ENCODE assay signal across 16 cellular contexts in genomic region chr14:39023939-39024871, GRCh38.
DNase-seq lines count a peak whose midpoint lies in the region; ATAC-seq and TF ChIP-seq lines count a peak whose summit lies in the region.
"Had no signal": no experiment of that assay in that cellular context is flagged by ENCODE, and none has a peak within 500 bp of the region (broad histone marks: within the 10 kb centered on the region; RNA-seq: fewer than 3 reads in every experiment).

No MANE protein-coding gene starts in this region.

- peaks cover 0 to 33% (median 20%) of the 10 kb centered on the region in 4 donors for H3K4me1 ChIP-seq in transverse colon

- no peaks in the 10 kb centered on the region for H3K27me3 ChIP-seq in transverse colon
- no peaks in the 10 kb centered on the region for H3K27me3 ChIP-seq in MG63

- TF ChIP-seq POLR2A in transverse colon (IDR thresholded peaks at IDR 0.05), result no peak

- intact Hi-C loops in transverse colon (cut with DNase I; ENCODE audit: low total_unique reads), result no loop called here

- H3K36me3 ChIP-seq in transverse colon (no peaks in the 10 kb centered on the region), MG63 (no peaks in the 10 kb centered on the region)

- peak overlapping the region in 1 of 4 donors; percentile 49 for H3K27ac ChIP-seq in transverse colon
- H3K27ac ChIP-seq: A549, GM23248 had no signal

- TF ChIP-seq CTCF in transverse colon (IDR thresholded peaks at IDR 0.05), result no peak

- 60 to 61% methylated on average over 6 to 12 of the region's 12 CpGs for WGBS in transverse colon (ENCODE audit: low coverage in 1 of 2), 2 donors

- DNase-seq in NCI-H510A treated with DMSO at 0.1 percent for 48 hours (lab: John Stamatoyannopoulos, UW) (peak; percentile 41), NCI-H510A (lab: John Stamatoyannopoulos, UW) (no peak), NCI-H2227 treated with DMSO at 0.1 percent for 48 hours (lab: John Stamatoyannopoulos, UW) (peak; percentile 81), cerebellar cortex (ENCODE audit: low spot score) (peak; percentile 16), transverse colon (peak; percentile 17), MG63 (no peak)
- DNase-seq: activated naive CD4-positive, alpha-beta T cell treated with Interleukin-2 at 50 U/mL for 16 hours; GM23248; NCI-H1436; stimulated activated CD4-positive, alpha-beta T cell treated with anti-CD3 and anti-CD28 coated beads, Interleukin-1b, Interleukin-23, amount 100 ng/mL, for 48 hours; trophoblast cell had no signal

- H3K9me3 ChIP-seq in transverse colon (no peaks in the 10 kb centered on the region), MG63 (no peaks in the 10 kb centered on the region)
- H3K9me3 ChIP-seq: A549 had no signal

- in situ Hi-C loops in transverse colon (cut with MboI; ENCODE audit: low pct_ligation_motif_present in 1 of 4, low pct_unique_long_range_greater_than_20kb in 1 of 4, low sequenced_read_pairs in 3 of 4), result loop anchor here in 2 of 4 donors (25.0 kb wide), 1 partner anchor 312 kb away; no protein-coding TSS in a partner anchor

- H3K4me3 ChIP-seq in transverse colon (no peak overlapping the region), MG63 (no peak overlapping the region)
- H3K4me3 ChIP-seq: A549, GM23248 had no signal

- no peak for ATAC-seq in HG03342 (IDR thresholded peaks at IDR 0.05; ENCODE audit: unreplicated experiment)
- ATAC-seq in GM18520 (IDR thresholded peaks at IDR 0.05; ENCODE audit: unreplicated experiment), result no peak
- ATAC-seq: A549, esophagus mucosa, SK-N-SH treated with all-trans-retinoic acid at 6 μM for 48 hours had no signal

- no peak for TF ChIP-seq EP300 in transverse colon (IDR thresholded peaks at IDR 0.05; ENCODE audit: low read depth)

Comparison
In these comparisons a context has a peak if more than half of its experiments do, and no peak if none do; other contexts are left out.
1. DNase-seq: peak in NCI-H510A treated with DMSO at 0.1 percent for 48 hours (single experiment), NCI-H2227 treated with DMSO at 0.1 percent for 48 hours (single experiment), cerebellar cortex (single experiment) and transverse colon (single experiment); none in NCI-H510A (single experiment) and MG63 (single experiment).